In the genomic region with DNA sequence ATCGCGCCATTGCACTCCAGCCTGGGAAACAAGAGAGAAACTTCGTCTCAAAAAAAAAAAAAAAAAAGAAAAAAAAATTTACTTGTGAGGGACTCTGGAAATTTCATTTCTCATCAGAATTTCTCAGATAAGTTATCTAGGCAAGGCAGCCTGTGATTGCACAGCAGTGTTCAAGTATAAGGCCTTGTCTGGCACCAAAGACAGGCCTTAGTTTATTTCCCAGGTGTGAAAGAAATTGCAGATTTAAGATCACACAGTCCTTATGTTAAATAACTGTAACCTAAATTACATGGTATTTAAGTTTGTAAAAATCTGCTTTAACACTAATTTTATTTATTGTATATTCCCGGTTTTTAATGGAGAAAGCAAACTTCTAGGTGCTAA, we compare ENCODE assay signal across 10 cellular contexts. TPM values are rescaled to one million over a fixed set of nuclear protein-coding genes. Genes with fewer than 3 reads are reported as not detected.
DNase-seq lines count a peak whose midpoint lies in the region; TF ChIP-seq lines count a peak whose summit lies in the region.
"Had no signal": no experiment of that assay in that cellular context is flagged by ENCODE, and none has a peak within 500 bp of the region (broad histone marks: within the 10 kb centered on the region; RNA-seq: fewer than 3 reads in every experiment).

No MANE protein-coding gene starts in this region.

- TF ChIP-seq CTCF in fibroblast of lung (conservative IDR thresholded peaks at IDR 0.05 in 1 of 2, IDR thresholded peaks at IDR 0.05 in 1 of 2; ENCODE audit: low read depth in 1 of 2, low read length in 2 of 2): no peak

- in situ Hi-C loops in HAP-1 (cut with MboI; ENCODE audit: low sequenced_read_pairs): loop anchor here (5.0 kb wide), 1 partner anchor 75 kb away; a partner anchor contains a TSS

- no peak overlapping the region for H3K4me2 ChIP-seq in fibroblast of lung (ENCODE audit: extremely low read depth, insufficient read depth, low read length)

- peaks cover 2% of the 10 kb centered on the region for H4K20me1 ChIP-seq in fibroblast of lung (ENCODE audit: control insufficient read depth, extremely low read depth, insufficient read depth, low read length)

- H3K27me3 ChIP-seq in HAP-1 (ENCODE audit: low read depth) (no peaks in the 10 kb centered on the region), fibroblast of lung (ENCODE audit: control insufficient read depth, insufficient read depth, low read length) (no peaks in the 10 kb centered on the region)

- peak overlapping the region; percentile 99 for H3K27ac ChIP-seq in SK-N-MC
- H3K27ac ChIP-seq in fibroblast of lung (ENCODE audit: insufficient read depth, low read length): peak overlapping the region; percentile 95
- peak overlapping the region in 16 of 21 experiments; percentile 68 to 96 (median 92) for H3K27ac ChIP-seq in skin epidermis

- DNase-seq in HAP-1 (ENCODE audit: low spot score in 2 of 2) (no peak), SK-N-MC (ENCODE audit: low read depth, low spot score) (no peak), fibroblast of lung (ENCODE audit: low read depth in 2 of 2) (no peak), NCI-H1436 (lab: John Stamatoyannopoulos, UW) (no peak), NCI-H2107 (lab: John Stamatoyannopoulos, UW) (no peak), ecto neural progenitor cell (ENCODE audit: low spot score) (no peak), putamen (ENCODE audit: low spot score) (no peak)
- DNase-seq: NCI-H2081 treated with DMSO at 0.1 percent for 48 hours had no signal

- H3K4me3 ChIP-seq in HAP-1 (peak overlapping the region; percentile 82; the same call in 1 of the 2 replicates), SK-N-MC (peak overlapping the region; percentile 83), fibroblast of lung (replicated peaks in 1 of 4; ENCODE audit: control extremely low read depth in 1 of 4, insufficient read depth in 1 of 4, low read depth in 3 of 4, low read length in 4 of 4) (peak overlapping the region in 1 of 4 experiments; percentile 98), skin epidermis (no peak overlapping the region)
- H3K4me3 ChIP-seq: lung had no signal

- H3K79me2 ChIP-seq in fibroblast of lung (ENCODE audit: control insufficient read depth, insufficient read depth, low read length): peaks cover 25% of the 10 kb centered on the region

- H3K4me1 ChIP-seq in HAP-1 (peaks cover 31% of the 10 kb centered on the region), fibroblast of lung (ENCODE audit: control insufficient read depth, extremely low read depth, insufficient read depth, low read length) (peaks cover 2% of the 10 kb centered on the region)

- peak overlapping the region; percentile 79 for H3K9ac ChIP-seq in SK-N-MC (ENCODE audit: insufficient read length)
- H3K9ac ChIP-seq in fibroblast of lung (ENCODE audit: insufficient read depth, low read length): no peak overlapping the region

- H3K36me3 ChIP-seq in HAP-1 (replicated peaks) (peaks cover 18% of the 10 kb centered on the region), SK-N-MC (ENCODE audit: insufficient read depth, low read length) (no peaks in the 10 kb centered on the region), fibroblast of lung (ENCODE audit: control insufficient read depth, insufficient read depth, low read length) (no peaks in the 10 kb centered on the region)

- H3K9me3 ChIP-seq in HAP-1: no peaks in the 10 kb centered on the region
- no peaks in the 10 kb centered on the region for H3K9me3 ChIP-seq in SK-N-MC (ENCODE audit: low read depth, low read length)
- H3K9me3 ChIP-seq in fibroblast of lung (ENCODE audit: control insufficient read depth, insufficient read depth, low read depth, low read length): no peaks in the 10 kb centered on the region

- no peak overlapping the region for H2AFZ ChIP-seq in fibroblast of lung (ENCODE audit: low read length)

RNA-seq across cellular contexts. Expression of a gene that starts 34.8 kb away (rescaled TPM):
- 6.4 and 18.3 TPM in 2 replicates for total RNA-seq in fibroblast of lung
- 22.1 and 22.3 TPM in 2 replicates for polyA plus RNA-seq in fibroblast of lung
- polyA plus RNA-seq in fibroblast of lung (2012): 13.8 and 15.3 TPM in 2 replicates
- 8.7 and 32.6 TPM in 2 replicates for polyA minus RNA-seq in fibroblast of lung (ENCODE audit: low replicate concordance)

Comparison
In these comparisons a context has a peak if more than half of its experiments do, and no peak if none do; other contexts are left out.
1. H3K4me3 ChIP-seq: peak in HAP-1 (single experiment) and SK-N-MC (single experiment); none in skin epidermis (0 of 7).
2. Peak in every context shown above with its lines, with median percentiles within 50 percentile points of each other: H3K27ac ChIP-seq.